In genomic region chr11:87463486-87464102, GRCh38 we compare ENCODE assay signal across 7 cellular contexts.
A peak's percentile ranks its signal among the peaks of the same experiment; 100 is the strongest.
DNase-seq lines count a peak whose midpoint lies in the region; ATAC-seq and TF ChIP-seq lines count a peak whose summit lies in the region.

No MANE protein-coding gene starts in this region.

- no peak overlapping the region for H3K9ac ChIP-seq in NT2/D1 (ENCODE audit: insufficient read length, low read depth)

- no peaks in the 10 kb centered on the region for H3K36me3 ChIP-seq in NT2/D1 (ENCODE audit: insufficient read depth, insufficient read length, low read length)
- no peaks in the 10 kb centered on the region for H3K36me3 ChIP-seq in left ventricle myocardium inferior

- H3K27me3 ChIP-seq in NT2/D1 (ENCODE audit: insufficient read depth, insufficient read length) (no peaks in the 10 kb centered on the region), left ventricle myocardium inferior (ENCODE audit: low read depth) (no peaks in the 10 kb centered on the region)

- DNase-seq in NT2/D1 (ENCODE audit: low read depth, low spot score) (peak; percentile 64), iPS DF 4.7 (ENCODE audit: extremely low read depth, low spot score) (peak; percentile 60), SKM-1 (lab: John Stamatoyannopoulos, UW; ENCODE audit: unreplicated experiment) (no peak), left ventricle myocardium inferior (no peak), GM19238 (ENCODE audit: insufficient read length, low spot score) (no peak)

- H3K4me1 ChIP-seq in NT2/D1 (ENCODE audit: insufficient read depth, insufficient read length), result no peaks in the 10 kb centered on the region
- H3K4me1 ChIP-seq in left ventricle myocardium inferior, result no peaks in the 10 kb centered on the region

- peak; percentile 62 for ATAC-seq in GM18498 (IDR thresholded peaks at IDR 0.05; ENCODE audit: unreplicated experiment)
- peak; percentile 53 for ATAC-seq in HG03159 (IDR thresholded peaks at IDR 0.05; ENCODE audit: unreplicated experiment)

- no peak overlapping the region for H3K27ac ChIP-seq in left ventricle myocardium inferior (replicated peaks)

- intact Hi-C loops in left ventricle myocardium inferior (cut with micrococcal nuclease), result no loop called here

- no peak for TF ChIP-seq CTCF in left ventricle myocardium inferior (IDR thresholded peaks at IDR 0.05; ENCODE audit: borderline replicate concordance)

- no peaks in the 10 kb centered on the region for H3K9me3 ChIP-seq in NT2/D1 (ENCODE audit: insufficient read depth, low read length)
- H3K9me3 ChIP-seq in left ventricle myocardium inferior (replicated peaks), result no peaks in the 10 kb centered on the region

- H3K4me3 ChIP-seq in NT2/D1 (ENCODE audit: insufficient read length, low read depth) (no peak overlapping the region), left ventricle myocardium inferior (no peak overlapping the region)

Comparison
In these comparisons a context has a peak if more than half of its experiments do, and no peak if none do; other contexts are left out.
1. DNase-seq: peak in NT2/D1 (single experiment) and iPS DF 4.7 (single experiment); none in SKM-1 (single experiment), left ventricle myocardium inferior (single experiment) and GM19238 (single experiment).